In the genomic region with DNA sequence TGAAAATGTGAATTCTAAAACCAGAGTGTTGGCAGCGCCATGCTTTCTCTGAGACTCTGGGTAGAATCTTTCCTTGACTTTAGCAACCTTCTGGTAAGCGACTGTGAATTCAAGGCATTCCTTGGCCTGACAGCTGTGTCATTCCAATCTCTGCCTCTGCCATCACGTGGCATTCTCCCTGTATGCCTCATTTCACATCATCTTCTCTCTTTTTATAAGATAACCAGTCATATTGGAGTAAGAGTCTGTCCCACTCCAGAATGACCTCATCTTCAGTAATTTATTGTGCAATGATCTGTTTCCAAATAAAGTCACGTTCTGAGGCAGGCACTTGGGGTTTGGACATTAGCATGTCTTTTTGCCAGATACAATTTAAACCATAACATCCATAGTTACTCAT, we compare ENCODE assay signal across 12 cellular contexts.
DNase-seq lines count a peak whose midpoint lies in the region; ATAC-seq and TF ChIP-seq lines count a peak whose summit lies in the region.
"Had no signal": no experiment of that assay in that cellular context is flagged by ENCODE, and none has a peak within 500 bp of the region (broad histone marks: within the 10 kb centered on the region; RNA-seq: fewer than 3 reads in every experiment).

No MANE protein-coding gene starts in this region.

- DNase-seq in IMR-90 (peak; percentile 99), mammary epithelial cell (peak; percentile 46), lower lobe of right lung (no peak), WTC11 (ENCODE audit: low spot score) (no peak), NAMALWA (ENCODE audit: low spot score) (no peak), COR-L47 (lab: John Stamatoyannopoulos, UW) (no peak)
- DNase-seq: activated CD4-positive, alpha-beta T cell treated with anti-CD3 and anti-CD28 coated beads for 36 hours; glutamatergic neuron; naive thymus-derived CD4-positive, alpha-beta T cell had no signal

- no peak overlapping the region for H3K56ac ChIP-seq in IMR-90 (ENCODE audit: extremely low read depth, insufficient read depth, low read length)

- no peaks in the 10 kb centered on the region for H3K36me3 Mint-ChIP-seq in WTC11
- H3K36me3 Mint-ChIP-seq: naive thymus-derived CD4-positive, alpha-beta T cell had no signal

- H2AFZ ChIP-seq in ACC112 (ENCODE audit: low read length, unreplicated experiment) (no peak overlapping the region), IMR-90 (replicated peaks; ENCODE audit: low read length, poor library complexity) (peak overlapping the region; percentile 35), mammary epithelial cell (ENCODE audit: low read depth, low read length) (no peak overlapping the region)

- peaks cover 3% of the 10 kb centered on the region for H3K9me1 ChIP-seq in IMR-90 (ENCODE audit: insufficient read depth, low read length)

- no peaks in the 10 kb centered on the region for H3K79me2 ChIP-seq in ACC112 (ENCODE audit: control insufficient read depth, insufficient read depth, low read length, unreplicated experiment)
- no peaks in the 10 kb centered on the region for H3K79me2 ChIP-seq in mammary epithelial cell (ENCODE audit: insufficient read depth, low read length)

- H4K5ac ChIP-seq in IMR-90 (ENCODE audit: low read depth, low read length) = no peak overlapping the region

- no peak overlapping the region for H2AK5ac ChIP-seq in IMR-90 (ENCODE audit: low read depth, low read length)

- TF ChIP-seq RAD21 in IMR-90 (IDR thresholded peaks at IDR 0.05; ENCODE audit: low read length) = no peak

- dilution Hi-C loops in IMR-90 (cut with HindIII; ENCODE audit: low sequenced_read_pairs, unreplicated experiment) (no loop called here), mammary epithelial cell (cut with HindIII; ENCODE audit: low sequenced_read_pairs) (no loop called here)

- H2AK9ac ChIP-seq in IMR-90 (replicated peaks; ENCODE audit: low read depth, low read length, poor library complexity) = no peak overlapping the region

- peak overlapping the region in 1 of 2 experiments; percentile 97; a peak in 2 of 4 replicates for H4K8ac ChIP-seq in IMR-90 (ENCODE audit: low read depth in 2 of 2, low read length in 2 of 2)

- H3K9ac ChIP-seq in IMR-90 (ENCODE audit: low read depth, low read length) (no peak overlapping the region), mammary epithelial cell (ENCODE audit: insufficient read depth, low read length) (no peak overlapping the region)
- H3K9ac ChIP-seq: BLaER1 had no signal

- peak; percentile 96 for ATAC-seq in IMR-90 (ENCODE audit: low read depth)
- peak; percentile 71 to 73 for ATAC-seq in lower lobe of right lung
- no peak for ATAC-seq in WTC11
- ATAC-seq in HG03469 (IDR thresholded peaks at IDR 0.05; ENCODE audit: unreplicated experiment) = no peak
- ATAC-seq: activated CD4-positive, alpha-beta T cell treated with anti-CD3 and anti-CD28 coated beads for 36 hours; naive thymus-derived CD4-positive, alpha-beta T cell had no signal

- no peaks in the 10 kb centered on the region for H3K36me3 ChIP-seq in ACC112 (ENCODE audit: insufficient read depth, low read length)
- H3K36me3 ChIP-seq in IMR-90 (ENCODE audit: control insufficient read depth, insufficient read depth, low read length) = no peaks in the 10 kb centered on the region
- no peaks in the 10 kb centered on the region for H3K36me3 ChIP-seq in mammary epithelial cell (ENCODE audit: insufficient read depth, low read length)
- no peaks in the 10 kb centered on the region for H3K36me3 ChIP-seq in lower lobe of right lung
- H3K36me3 ChIP-seq: BLaER1 had no signal

- H3K79me1 ChIP-seq in IMR-90 (ENCODE audit: low read depth in 1 of 2, low read length in 2 of 2) = no peaks in the 10 kb centered on the region

- intact Hi-C loops in IMR-90 (cut with micrococcal nuclease) = loop anchor here (2.0 kb wide), 1 partner anchor 45 kb away; no protein-coding TSS in a partner anchor
- intact Hi-C loops in mammary epithelial cell (cut with micrococcal nuclease) = no loop called here
- intact Hi-C loops in lower lobe of right lung (cut with DNase I) = no loop called here

- no peaks in the 10 kb centered on the region for H3K27me3 Mint-ChIP-seq in WTC11 (ENCODE audit: low read depth)
- H3K27me3 Mint-ChIP-seq: activated CD4-positive, alpha-beta T cell treated with anti-CD3 and anti-CD28 coated beads for 36 hours had no signal

- 43% methylated on average over 2 of the region's 4 CpGs; no CpG with 5 or more reads in 1 of the 2 experiments for WGBS in IMR-90 (ENCODE audit: extremely low coverage in 2 of 2, insufficient read length in 1 of 2), 2 experiments
- 49% methylated on average over 4 of the region's 4 CpGs for WGBS in mammary epithelial cell (ENCODE audit: low coverage, missing lambda C conversion rate)

- peaks cover 21% of the 10 kb centered on the region for H3K4me1 ChIP-seq in ACC112 (ENCODE audit: control insufficient read depth, insufficient read depth, low read length, unreplicated experiment)
- peaks cover 6% of the 10 kb centered on the region for H3K4me1 ChIP-seq in IMR-90 (ENCODE audit: control insufficient read depth, insufficient read depth, low read length)
- no peaks in the 10 kb centered on the region for H3K4me1 ChIP-seq in mammary epithelial cell (ENCODE audit: insufficient read depth, low read length)
- no peaks in the 10 kb centered on the region for H3K4me1 ChIP-seq in lower lobe of right lung
- H3K4me1 ChIP-seq: BLaER1 had no signal

- in situ Hi-C loops in IMR-90 (cut with MboI; ENCODE audit: low sequenced_read_pairs) (no loop called here), mammary epithelial cell (cut with MboI; ENCODE audit: low sequenced_read_pairs in 2 of 2) (no loop called here)

- no peaks in the 10 kb centered on the region for H3K27me3 ChIP-seq in ACC112 (ENCODE audit: insufficient read depth, low read length)
- no peaks in the 10 kb centered on the region for H3K27me3 ChIP-seq in IMR-90 (ENCODE audit: control insufficient read depth, insufficient read depth, low read length)
- H3K27me3 ChIP-seq in mammary epithelial cell (ENCODE audit: insufficient read depth, low read length) = no peaks in the 10 kb centered on the region
- no peaks in the 10 kb centered on the region for H3K27me3 ChIP-seq in lower lobe of right lung (ENCODE audit: low read depth)
- H3K27me3 ChIP-seq: BLaER1 had no signal

- H3K4me2 ChIP-seq in IMR-90 (ENCODE audit: low read depth, low read length) = no peak overlapping the region
- no peak overlapping the region for H3K4me2 ChIP-seq in mammary epithelial cell (ENCODE audit: insufficient read depth, low read depth, low read length)
- H3K4me2 ChIP-seq: BLaER1 had no signal

- H3K4me3 ChIP-seq in ACC112 (ENCODE audit: low read depth, low read length) (no peak overlapping the region), IMR-90 (ENCODE audit: insufficient read depth, low read depth, low read length) (no peak overlapping the region), mammary epithelial cell (replicated peaks in 1 of 3; ENCODE audit: insufficient read depth in 1 of 3, low read depth in 2 of 3, low read length in 3 of 3) (no peak overlapping the region), lower lobe of right lung (no peak overlapping the region)
- H3K4me3 ChIP-seq: BLaER1 had no signal

- peak overlapping the region; percentile 21 for H2BK120ac ChIP-seq in IMR-90 (ENCODE audit: low read depth, low read length)

- TF ChIP-seq CTCF in IMR-90 (conservative IDR thresholded peaks at IDR 0.05; ENCODE audit: low read depth, low read length) (no peak), mammary epithelial cell (conservative IDR thresholded peaks at IDR 0.05 in 1 of 2, IDR thresholded peaks at IDR 0.05 in 1 of 2; ENCODE audit: extremely low read depth in 1 of 2, insufficient read depth in 1 of 2, low read depth in 1 of 2, low read length in 2 of 2) (no peak), lower lobe of right lung (IDR thresholded peaks at IDR 0.05) (no peak), WTC11 (IDR thresholded peaks at IDR 0.05) (no peak)

- no peaks in the 10 kb centered on the region for H3K9me3 ChIP-seq in IMR-90 (ENCODE audit: control insufficient read depth, insufficient read depth, low read length)
- no peaks in the 10 kb centered on the region for H3K9me3 ChIP-seq in mammary epithelial cell (replicated peaks; ENCODE audit: insufficient read depth, low read length)
- no peaks in the 10 kb centered on the region for H3K9me3 ChIP-seq in lower lobe of right lung
- H3K9me3 ChIP-seq: BLaER1 had no signal

- POLR2A ChIA-PET in IMR-90 (lab: Charles Lee; ENCODE audit: unreplicated experiment) = no interaction called here
- POLR2A ChIA-PET in WTC11 (lab: Charles Lee) = no interaction called here

- H4K91ac ChIP-seq in IMR-90 (ENCODE audit: insufficient read depth, low read depth, low read length) = no peak overlapping the region

- BruUV-seq in IMR-90 (replicated peaks; lab: Mats Ljungman, UMichigan) (no TSS peak), mammary epithelial cell (replicated peaks; lab: Mats Ljungman, UMichigan) (no TSS peak)

- H3K23ac ChIP-seq in IMR-90 (ENCODE audit: low read depth, low read length) = no peak overlapping the region

- TF ChIP-seq POLR2A in IMR-90 (IDR thresholded peaks at IDR 0.05; ENCODE audit: low read depth, low read length) = no peak

- peak overlapping the region; percentile 86 for H3K27ac ChIP-seq in ACC112 (ENCODE audit: low read depth, low read length)
- H3K27ac ChIP-seq in IMR-90 (ENCODE audit: insufficient read depth, low read length) = peak overlapping the region; percentile 3; the same call in 1 of the 2 replicates
- no peak overlapping the region for H3K27ac ChIP-seq in mammary epithelial cell (ENCODE audit: insufficient read depth, low read depth, low read length)
- H3K27ac ChIP-seq in lower lobe of right lung = peak overlapping the region; percentile 64
- H3K27ac ChIP-seq: BLaER1 had no signal

- H3K27ac Mint-ChIP-seq in WTC11 = no peak overlapping the region
- H3K27ac Mint-ChIP-seq: activated CD4-positive, alpha-beta T cell treated with anti-CD3 and anti-CD28 coated beads for 36 hours; naive thymus-derived CD4-positive, alpha-beta T cell had no signal

- peak overlapping the region; percentile 30; the same call in 1 of the 2 replicates for H3K4ac ChIP-seq in IMR-90 (ENCODE audit: low read depth, low read length)

- CTCF ChIA-PET in IMR-90 (lab: Yijun Ruan, JAX) = no interaction called here
- CTCF ChIA-PET in mammary epithelial cell (lab: Charles Lee; ENCODE audit: low non-redundant PET) = no interaction called here
- CTCF ChIA-PET in WTC11 (lab: Charles Lee) = no interaction called here

- no peak overlapping the region for H2BK20ac ChIP-seq in IMR-90 (ENCODE audit: low read depth, low read length)

- H3K14ac ChIP-seq in IMR-90 (replicated peaks; ENCODE audit: low read depth, low read length) = no peak overlapping the region

- H2BK5ac ChIP-seq in IMR-90 (ENCODE audit: low read depth, low read length, poor library complexity, severe bottlenecking) = peak overlapping the region; percentile 97

- no peak overlapping the region for H3K18ac ChIP-seq in IMR-90 (ENCODE audit: low read depth, low read length)

- H2BK15ac ChIP-seq in IMR-90 (ENCODE audit: low read depth, low read length) = no peak overlapping the region

- H3K9me3 Mint-ChIP-seq in WTC11 = no peaks in the 10 kb centered on the region

- H4K20me1 ChIP-seq in IMR-90 (ENCODE audit: insufficient read depth, low read length) = no peaks in the 10 kb centered on the region
- no peaks in the 10 kb centered on the region for H4K20me1 ChIP-seq in mammary epithelial cell (ENCODE audit: insufficient read depth, low read length)
- H4K20me1 ChIP-seq: BLaER1 had no signal

- H3K4me3 Mint-ChIP-seq in WTC11 = no peak overlapping the region
- H3K4me3 Mint-ChIP-seq: activated CD4-positive, alpha-beta T cell treated with anti-CD3 and anti-CD28 coated beads for 36 hours; naive thymus-derived CD4-positive, alpha-beta T cell had no signal

- H3K4me1 Mint-ChIP-seq in WTC11 = no peaks in the 10 kb centered on the region
- H3K4me1 Mint-ChIP-seq: activated CD4-positive, alpha-beta T cell treated with anti-CD3 and anti-CD28 coated beads for 36 hours; naive thymus-derived CD4-positive, alpha-beta T cell had no signal

Comparison
In these comparisons a context has a peak if more than half of its experiments do, and no peak if none do; other contexts are left out.
1. ATAC-seq: peak in IMR-90 (single experiment) and lower lobe of right lung (2 of 2); none in WTC11 (single experiment) and HG03469 (single experiment).
2. DNase-seq: peak in IMR-90 (single experiment) and mammary epithelial cell (single experiment); none in lower lobe of right lung (single experiment), WTC11 (single experiment), NAMALWA (single experiment) and COR-L47 (single experiment).